In genomic region chr19:49488046-49488862, GRCh38 we compare ENCODE assay signal across 1 cellular context.
A peak's percentile ranks its signal among the peaks of the same experiment; 100 is the strongest.
TF ChIP-seq lines count a peak whose summit lies in the region.

No MANE protein-coding gene starts in this region.

TF ChIP-seq in endothelial cell of umbilical vein, 7 proteins besides CTCF, POLR2A, EP300 and RAD21:
- no peak for TF ChIP-seq EZH2 (IDR thresholded peaks at IDR 0.05; ENCODE audit: borderline replicate concordance, low read depth, low read length, severe bottlenecking)
- TF ChIP-seq JUN (IDR thresholded peaks at IDR 0.05; ENCODE audit: borderline replicate concordance, insufficient read depth, insufficient read length, low read depth) = no peak
- TF ChIP-seq POLR2AphosphoS5 (IDR thresholded peaks at IDR 0.05; ENCODE audit: insufficient read depth, low read depth, low read length) = peak; percentile 12
- TF ChIP-seq FOS (IDR thresholded peaks at IDR 0.05; ENCODE audit: borderline replicate concordance, insufficient read depth, low read length) = no peak
- no peak for TF ChIP-seq MAX (IDR thresholded peaks at IDR 0.05; ENCODE audit: insufficient read depth, insufficient read length)
- TF ChIP-seq MYC (IDR thresholded peaks at IDR 0.05; ENCODE audit: low read depth, low read length) = peak; percentile 1
